In the genomic region with DNA sequence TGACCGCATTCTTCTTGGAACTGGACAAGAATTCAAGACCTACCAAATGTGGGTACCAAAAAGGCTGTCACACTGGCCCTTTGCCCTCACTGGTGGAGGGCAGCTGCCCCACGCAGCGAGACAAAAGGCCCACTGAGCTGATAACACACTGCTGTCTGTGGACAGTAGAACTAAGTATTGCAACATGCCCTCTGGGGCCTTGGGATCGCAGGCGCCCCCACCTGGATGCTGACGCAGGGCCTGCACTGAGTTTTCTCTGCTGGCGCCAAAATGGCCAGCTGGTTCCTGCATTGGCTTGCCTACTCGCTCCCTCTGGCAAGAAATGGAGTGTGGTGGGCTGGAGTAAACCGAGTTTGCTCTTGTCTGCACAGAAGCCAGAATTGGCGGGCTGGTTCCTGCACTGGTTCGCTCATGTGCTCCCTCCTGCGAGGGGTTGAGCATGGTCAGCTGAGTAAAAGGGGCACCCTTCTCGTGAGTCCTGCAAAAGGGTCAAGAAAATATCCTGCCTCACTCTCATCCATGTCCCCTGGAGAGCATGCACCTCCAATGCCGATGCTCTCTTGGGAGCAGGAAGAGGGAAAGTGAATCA, we compare ENCODE assay signal across 15 cellular contexts. TPM values are rescaled to one million over a fixed set of nuclear protein-coding genes. Genes with fewer than 3 reads are reported as not detected.
A peak's percentile ranks its signal among the peaks of the same experiment; 100 is the strongest.
DNase-seq lines count a peak whose midpoint lies in the region; ATAC-seq and TF ChIP-seq lines count a peak whose summit lies in the region.
"Had no signal": no experiment of that assay in that cellular context is flagged by ENCODE, and none has a peak within 500 bp of the region (broad histone marks: within the 10 kb centered on the region; RNA-seq: fewer than 3 reads in every experiment).

No MANE protein-coding gene starts in this region.

- H3K4me2 ChIP-seq in DND-41 (ENCODE audit: insufficient read depth, low read length) (no peak overlapping the region), OCI-LY1 (ENCODE audit: low read length) (no peak overlapping the region)

- no peaks in the 10 kb centered on the region for H3F3A ChIP-seq in OCI-LY1 (ENCODE audit: insufficient read depth, low read length)

- in situ Hi-C loops in GM13976 (cut with MboI; ENCODE audit: low sequenced_read_pairs, unreplicated experiment) = loop anchor here (10.0 kb wide), 1 partner anchor 414 kb away; no protein-coding TSS in a partner anchor

- no peak for DNase-seq in DND-41
- no peak for DNase-seq in GM13976 (ENCODE audit: low spot score)
- no peak for DNase-seq in fibroblast of villous mesenchyme (ENCODE audit: low read depth)
- DNase-seq in SKM-1 treated with dmso at 0.1 percent for 144 hours (lab: John Stamatoyannopoulos, UW; ENCODE audit: unreplicated experiment) = no peak
- DNase-seq in NCI-H345 treated with DMSO at 0.1 percent for 48 hours (lab: John Stamatoyannopoulos, UW; ENCODE audit: unreplicated experiment) = no peak
- no peak for DNase-seq in DMS153 (lab: John Stamatoyannopoulos, UW)
- no peak for DNase-seq in COLO829 (ENCODE audit: low spot score)
- DNase-seq: activated T-cell treated with anti-CD3 and anti-CD28 coated beads, Interleukin-2, amount 50 U/mL, for 24 hours; amygdala; COR-L47; dorsolateral prefrontal cortex; Kasumi-1 had no signal

- no peaks in the 10 kb centered on the region for H3K36me3 ChIP-seq in DND-41 (ENCODE audit: insufficient read depth, low read length)
- H3K36me3 ChIP-seq in OCI-LY1 (ENCODE audit: insufficient read depth, low read length) = no peaks in the 10 kb centered on the region
- H3K36me3 ChIP-seq: gastroesophageal sphincter had no signal

- H4K20me1 ChIP-seq in DND-41 (ENCODE audit: insufficient read depth, low read length) (no peaks in the 10 kb centered on the region), OCI-LY1 (ENCODE audit: insufficient read depth, low read length) (no peaks in the 10 kb centered on the region)

- peak; percentile 32 for TF ChIP-seq CTCF in DND-41 (IDR thresholded peaks at IDR 0.05; ENCODE audit: borderline replicate concordance, extremely low read depth, low read length, poor library complexity, severe bottlenecking)
- peak; percentile 12 for TF ChIP-seq CTCF in GM13976 (IDR thresholded peaks at IDR 0.05; ENCODE audit: borderline replicate concordance, control extremely low read depth, extremely low read depth, insufficient read depth, missing control alignments)
- TF ChIP-seq CTCF in OCI-LY1 (IDR thresholded peaks at IDR 0.05; ENCODE audit: low read length) = peak; percentile 56
- peak; percentile 25 for TF ChIP-seq CTCF in fibroblast of villous mesenchyme (IDR thresholded peaks at IDR 0.05; ENCODE audit: insufficient read depth, low read depth, low read length)

- H3K4me1 ChIP-seq in DND-41 (ENCODE audit: insufficient read depth, low read length) (peaks cover 3% of the 10 kb centered on the region; the same call in 1 of the 2 replicates), OCI-LY1 (ENCODE audit: insufficient read depth, low read length, severe bottlenecking) (peaks cover 9% of the 10 kb centered on the region)

- no peak overlapping the region for H2AFZ ChIP-seq in DND-41 (ENCODE audit: low read depth, low read length)
- no peak overlapping the region for H2AFZ ChIP-seq in OCI-LY1 (ENCODE audit: low read length)

- H3K27me3 ChIP-seq in DND-41 (ENCODE audit: insufficient read depth, low read length, poor library complexity) = no peaks in the 10 kb centered on the region
- no peaks in the 10 kb centered on the region for H3K27me3 ChIP-seq in OCI-LY1 (ENCODE audit: insufficient read depth, low read length)
- H3K27me3 ChIP-seq: gastroesophageal sphincter had no signal

- no peak overlapping the region for H3K27ac ChIP-seq in DND-41 (ENCODE audit: low read length)
- no peak overlapping the region for H3K27ac ChIP-seq in OCI-LY1 (ENCODE audit: low read depth, low read length, poor library complexity, severe bottlenecking)
- H3K27ac ChIP-seq: dorsolateral prefrontal cortex, gastroesophageal sphincter had no signal

- H3K9me3 ChIP-seq in DND-41 (ENCODE audit: insufficient read depth, low read length, severe bottlenecking) (no peaks in the 10 kb centered on the region), OCI-LY1 (ENCODE audit: low read length) (no peaks in the 10 kb centered on the region)
- H3K9me3 ChIP-seq: gastroesophageal sphincter had no signal

- no peak for ATAC-seq in DND-41 (ENCODE audit: insufficient read depth, low read depth)
- ATAC-seq: gastroesophageal sphincter, left lobe of liver had no signal

- no peak overlapping the region for H3K4me3 ChIP-seq in DND-41 (ENCODE audit: low read depth in 1 of 2, low read length in 2 of 2)
- no peak overlapping the region for H3K4me3 ChIP-seq in OCI-LY1 (ENCODE audit: low read depth, low read length, poor library complexity, severe bottlenecking)
- no peak overlapping the region for H3K4me3 ChIP-seq in fibroblast of villous mesenchyme (ENCODE audit: low read depth, low read length)
- H3K4me3 ChIP-seq: dorsolateral prefrontal cortex, gastroesophageal sphincter had no signal

- H3K9ac ChIP-seq in DND-41 (ENCODE audit: low read depth, low read length) (no peak overlapping the region), OCI-LY1 (ENCODE audit: low read length) (no peak overlapping the region)

- H3K79me2 ChIP-seq in DND-41 (ENCODE audit: insufficient read depth, low read length) = no peaks in the 10 kb centered on the region
- H3K79me2 ChIP-seq in OCI-LY1 (ENCODE audit: insufficient read depth, low read length) = no peaks in the 10 kb centered on the region

- H3K9me2 ChIP-seq in OCI-LY1 (ENCODE audit: low read depth, low read length) = no peaks in the 10 kb centered on the region

RNA-seq across cellular contexts. Expression of gene NXNL2, which starts 55.7 kb away (rescaled TPM):
- total RNA-seq in fibroblast of villous mesenchyme = 7.7 and 11.2 TPM in 2 replicates
- total RNA-seq: left lobe of liver had no signal
